1 cellular context compared by ENCODE assay signal in genomic region chr4:112086036-112086434, GRCh38.
A peak's percentile ranks its signal among the peaks of the same experiment; 100 is the strongest.
TF ChIP-seq lines count a peak whose summit lies in the region.

No MANE protein-coding gene starts in this region.

TF ChIP-seq in K562, 482 proteins besides CTCF, POLR2A, EP300 and RAD21 (continued from another document and continues in another):
- TF ChIP-seq, protein P1, sequence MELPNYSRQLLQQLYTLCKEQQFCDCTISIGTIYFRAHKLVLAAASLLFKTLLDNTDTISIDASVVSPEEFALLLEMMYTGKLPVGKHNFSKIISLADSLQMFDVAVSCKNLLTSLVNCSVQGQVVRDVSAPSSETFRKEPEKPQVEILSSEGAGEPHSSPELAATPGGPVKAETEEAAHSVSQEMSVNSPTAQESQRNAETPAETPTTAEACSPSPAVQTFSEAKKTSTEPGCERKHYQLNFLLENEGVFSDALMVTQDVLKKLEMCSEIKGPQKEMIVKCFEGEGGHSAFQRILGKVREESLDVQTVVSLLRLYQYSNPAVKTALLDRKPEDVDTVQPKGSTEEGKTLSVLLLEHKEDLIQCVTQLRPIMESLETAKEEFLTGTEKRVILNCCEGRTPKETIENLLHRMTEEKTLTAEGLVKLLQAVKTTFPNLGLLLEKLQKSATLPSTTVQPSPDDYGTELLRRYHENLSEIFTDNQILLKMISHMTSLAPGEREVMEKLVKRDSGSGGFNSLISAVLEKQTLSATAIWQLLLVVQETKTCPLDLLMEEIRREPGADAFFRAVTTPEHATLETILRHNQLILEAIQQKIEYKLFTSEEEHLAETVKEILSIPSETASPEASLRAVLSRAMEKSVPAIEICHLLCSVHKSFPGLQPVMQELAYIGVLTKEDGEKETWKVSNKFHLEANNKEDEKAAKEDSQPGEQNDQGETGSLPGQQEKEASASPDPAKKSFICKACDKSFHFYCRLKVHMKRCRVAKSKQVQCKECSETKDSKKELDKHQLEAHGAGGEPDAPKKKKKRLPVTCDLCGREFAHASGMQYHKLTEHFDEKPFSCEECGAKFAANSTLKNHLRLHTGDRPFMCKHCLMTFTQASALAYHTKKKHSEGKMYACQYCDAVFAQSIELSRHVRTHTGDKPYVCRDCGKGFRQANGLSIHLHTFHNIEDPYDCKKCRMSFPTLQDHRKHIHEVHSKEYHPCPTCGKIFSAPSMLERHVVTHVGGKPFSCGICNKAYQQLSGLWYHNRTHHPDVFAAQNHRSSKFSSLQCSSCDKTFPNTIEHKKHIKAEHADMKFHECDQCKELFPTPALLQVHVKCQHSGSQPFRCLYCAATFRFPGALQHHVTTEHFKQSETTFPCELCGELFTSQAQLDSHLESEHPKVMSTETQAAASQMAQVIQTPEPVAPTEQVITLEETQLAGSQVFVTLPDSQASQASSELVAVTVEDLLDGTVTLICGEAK (IDR thresholded peaks at IDR 0.05) = peak; percentile 9; the same call in 1 of the 2 replicates
- TF ChIP-seq, protein P1 (CRISPR knock-in tag; IDR thresholded peaks at IDR 0.05) = no peak
- no peak for TF ChIP-seq NCOA4 (IDR thresholded peaks at IDR 0.05; ENCODE audit: partially characterized antibody)
- TF ChIP-seq, protein P2, sequence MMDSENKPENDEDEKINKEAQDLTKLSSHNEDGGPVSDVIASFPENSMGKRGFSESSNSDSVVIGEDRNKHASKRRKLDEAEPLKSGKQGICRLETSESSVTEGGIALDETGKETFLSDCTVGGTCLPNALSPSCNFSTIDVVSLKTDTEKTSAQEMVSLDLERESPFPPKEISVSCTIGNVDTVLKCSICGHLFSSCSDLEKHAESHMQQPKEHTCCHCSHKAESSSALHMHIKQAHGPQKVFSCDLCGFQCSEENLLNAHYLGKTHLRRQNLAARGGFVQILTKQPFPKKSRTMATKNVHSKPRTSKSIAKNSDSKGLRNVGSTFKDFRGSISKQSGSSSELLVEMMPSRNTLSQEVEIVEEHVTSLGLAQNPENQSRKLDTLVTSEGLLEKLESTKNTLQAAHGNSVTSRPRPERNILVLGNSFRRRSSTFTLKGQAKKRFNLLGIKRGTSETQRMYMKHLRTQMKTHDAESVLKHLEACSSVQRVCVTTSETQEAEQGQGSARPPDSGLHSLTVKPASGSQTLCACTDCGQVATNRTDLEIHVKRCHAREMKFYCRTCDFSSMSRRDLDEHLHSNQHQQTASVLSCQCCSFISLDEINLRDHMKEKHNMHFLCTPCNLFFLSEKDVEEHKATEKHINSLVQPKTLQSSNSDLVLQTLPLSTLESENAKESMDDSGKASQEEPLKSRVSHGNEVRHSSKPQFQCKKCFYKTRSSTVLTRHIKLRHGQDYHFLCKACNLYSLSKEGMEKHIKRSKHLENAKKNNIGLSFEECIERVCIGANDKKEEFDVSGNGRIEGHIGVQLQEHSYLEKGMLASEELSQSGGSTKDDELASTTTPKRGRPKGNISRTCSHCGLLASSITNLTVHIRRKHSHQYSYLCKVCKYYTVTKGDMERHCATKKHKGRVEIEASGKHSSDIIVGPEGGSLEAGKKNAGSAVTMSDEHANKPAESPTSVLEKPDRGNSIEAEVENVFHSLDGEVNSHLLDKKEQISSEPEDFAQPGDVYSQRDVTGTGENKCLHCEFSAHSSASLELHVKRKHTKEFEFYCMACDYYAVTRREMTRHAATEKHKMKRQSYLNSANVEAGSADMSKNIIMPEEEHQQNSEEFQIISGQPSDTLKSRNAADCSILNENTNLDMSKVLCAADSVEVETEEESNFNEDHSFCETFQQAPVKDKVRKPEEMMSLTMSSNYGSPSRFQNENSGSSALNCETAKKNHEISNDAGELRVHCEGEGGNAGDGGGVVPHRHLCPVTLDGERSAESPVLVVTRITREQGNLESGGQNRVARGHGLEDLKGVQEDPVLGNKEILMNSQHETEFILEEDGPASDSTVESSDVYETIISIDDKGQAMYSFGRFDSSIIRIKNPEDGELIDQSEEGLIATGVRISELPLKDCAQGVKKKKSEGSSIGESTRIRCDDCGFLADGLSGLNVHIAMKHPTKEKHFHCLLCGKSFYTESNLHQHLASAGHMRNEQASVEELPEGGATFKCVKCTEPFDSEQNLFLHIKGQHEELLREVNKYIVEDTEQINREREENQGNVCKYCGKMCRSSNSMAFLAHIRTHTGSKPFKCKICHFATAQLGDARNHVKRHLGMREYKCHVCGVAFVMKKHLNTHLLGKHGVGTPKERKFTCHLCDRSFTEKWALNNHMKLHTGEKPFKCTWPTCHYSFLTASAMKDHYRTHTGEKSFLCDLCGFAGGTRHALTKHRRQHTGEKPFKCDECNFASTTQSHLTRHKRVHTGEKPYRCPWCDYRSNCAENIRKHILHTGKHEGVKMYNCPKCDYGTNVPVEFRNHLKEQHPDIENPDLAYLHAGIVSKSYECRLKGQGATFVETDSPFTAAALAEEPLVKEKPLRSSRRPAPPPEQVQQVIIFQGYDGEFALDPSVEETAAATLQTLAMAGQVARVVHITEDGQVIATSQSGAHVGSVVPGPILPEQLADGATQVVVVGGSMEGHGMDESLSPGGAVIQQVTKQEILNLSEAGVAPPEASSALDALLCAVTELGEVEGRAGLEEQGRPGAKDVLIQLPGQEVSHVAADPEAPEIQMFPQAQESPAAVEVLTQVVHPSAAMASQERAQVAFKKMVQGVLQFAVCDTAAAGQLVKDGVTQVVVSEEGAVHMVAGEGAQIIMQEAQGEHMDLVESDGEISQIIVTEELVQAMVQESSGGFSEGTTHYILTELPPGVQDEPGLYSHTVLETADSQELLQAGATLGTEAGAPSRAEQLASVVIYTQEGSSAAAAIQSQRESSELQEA (IDR thresholded peaks at IDR 0.05; ENCODE audit: low read depth) = no peak
- TF ChIP-seq E2F1 (CRISPR knock-in tag; IDR thresholded peaks at IDR 0.05) = no peak
- peak; percentile 38 for TF ChIP-seq MEIS2 (IDR thresholded peaks at IDR 0.05; ENCODE audit: partially characterized antibody)
- no peak for TF ChIP-seq TEAD1 (CRISPR knock-in tag; IDR thresholded peaks at IDR 0.05)
- TF ChIP-seq ZNF408 (CRISPR knock-in tag; IDR thresholded peaks at IDR 0.05; ENCODE audit: low read depth) = no peak
- TF ChIP-seq TGIF2 (CRISPR knock-in tag; IDR thresholded peaks at IDR 0.05) = no peak
- TF ChIP-seq ZBTB8A (IDR thresholded peaks at IDR 0.05; ENCODE audit: partially characterized antibody) = no peak
- TF ChIP-seq, protein P3, sequence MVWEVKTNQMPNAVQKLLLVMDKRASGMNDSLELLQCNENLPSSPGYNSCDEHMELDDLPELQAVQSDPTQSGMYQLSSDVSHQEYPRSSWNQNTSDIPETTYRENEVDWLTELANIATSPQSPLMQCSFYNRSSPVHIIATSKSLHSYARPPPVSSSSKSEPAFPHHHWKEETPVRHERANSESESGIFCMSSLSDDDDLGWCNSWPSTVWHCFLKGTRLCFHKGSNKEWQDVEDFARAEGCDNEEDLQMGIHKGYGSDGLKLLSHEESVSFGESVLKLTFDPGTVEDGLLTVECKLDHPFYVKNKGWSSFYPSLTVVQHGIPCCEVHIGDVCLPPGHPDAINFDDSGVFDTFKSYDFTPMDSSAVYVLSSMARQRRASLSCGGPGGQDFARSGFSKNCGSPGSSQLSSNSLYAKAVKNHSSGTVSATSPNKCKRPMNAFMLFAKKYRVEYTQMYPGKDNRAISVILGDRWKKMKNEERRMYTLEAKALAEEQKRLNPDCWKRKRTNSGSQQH (CRISPR knock-in tag; IDR thresholded peaks at IDR 0.05) = no peak
- peak; percentile 69 for TF ChIP-seq FOSL1 (tag; conservative IDR thresholded peaks at IDR 0.05)
- TF ChIP-seq RB1 (IDR thresholded peaks at IDR 0.05; ENCODE audit: low read depth) = no peak
- no peak for TF ChIP-seq SMARCE1 (IDR thresholded peaks at IDR 0.05)
- no peak for TF ChIP-seq TAF15 (IDR thresholded peaks at IDR 0.05; ENCODE audit: low read depth, low read length)
- TF ChIP-seq EP400 (IDR thresholded peaks at IDR 0.05) = no peak
- no peak for TF ChIP-seq PTRF (tag; IDR thresholded peaks at IDR 0.05)
- no peak for TF ChIP-seq CHAMP1 (IDR thresholded peaks at IDR 0.05)
- TF ChIP-seq, protein P4, sequence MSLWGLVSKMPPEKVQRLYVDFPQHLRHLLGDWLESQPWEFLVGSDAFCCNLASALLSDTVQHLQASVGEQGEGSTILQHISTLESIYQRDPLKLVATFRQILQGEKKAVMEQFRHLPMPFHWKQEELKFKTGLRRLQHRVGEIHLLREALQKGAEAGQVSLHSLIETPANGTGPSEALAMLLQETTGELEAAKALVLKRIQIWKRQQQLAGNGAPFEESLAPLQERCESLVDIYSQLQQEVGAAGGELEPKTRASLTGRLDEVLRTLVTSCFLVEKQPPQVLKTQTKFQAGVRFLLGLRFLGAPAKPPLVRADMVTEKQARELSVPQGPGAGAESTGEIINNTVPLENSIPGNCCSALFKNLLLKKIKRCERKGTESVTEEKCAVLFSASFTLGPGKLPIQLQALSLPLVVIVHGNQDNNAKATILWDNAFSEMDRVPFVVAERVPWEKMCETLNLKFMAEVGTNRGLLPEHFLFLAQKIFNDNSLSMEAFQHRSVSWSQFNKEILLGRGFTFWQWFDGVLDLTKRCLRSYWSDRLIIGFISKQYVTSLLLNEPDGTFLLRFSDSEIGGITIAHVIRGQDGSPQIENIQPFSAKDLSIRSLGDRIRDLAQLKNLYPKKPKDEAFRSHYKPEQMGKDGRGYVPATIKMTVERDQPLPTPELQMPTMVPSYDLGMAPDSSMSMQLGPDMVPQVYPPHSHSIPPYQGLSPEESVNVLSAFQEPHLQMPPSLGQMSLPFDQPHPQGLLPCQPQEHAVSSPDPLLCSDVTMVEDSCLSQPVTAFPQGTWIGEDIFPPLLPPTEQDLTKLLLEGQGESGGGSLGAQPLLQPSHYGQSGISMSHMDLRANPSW (CRISPR knock-in tag; IDR thresholded peaks at IDR 0.05) = no peak
- peak; percentile 32; the same call in 1 of the 2 replicates for TF ChIP-seq DPF2 (IDR thresholded peaks at IDR 0.05)
- TF ChIP-seq ATF7 (IDR thresholded peaks at IDR 0.05) = no peak
- TF ChIP-seq, protein P5, sequence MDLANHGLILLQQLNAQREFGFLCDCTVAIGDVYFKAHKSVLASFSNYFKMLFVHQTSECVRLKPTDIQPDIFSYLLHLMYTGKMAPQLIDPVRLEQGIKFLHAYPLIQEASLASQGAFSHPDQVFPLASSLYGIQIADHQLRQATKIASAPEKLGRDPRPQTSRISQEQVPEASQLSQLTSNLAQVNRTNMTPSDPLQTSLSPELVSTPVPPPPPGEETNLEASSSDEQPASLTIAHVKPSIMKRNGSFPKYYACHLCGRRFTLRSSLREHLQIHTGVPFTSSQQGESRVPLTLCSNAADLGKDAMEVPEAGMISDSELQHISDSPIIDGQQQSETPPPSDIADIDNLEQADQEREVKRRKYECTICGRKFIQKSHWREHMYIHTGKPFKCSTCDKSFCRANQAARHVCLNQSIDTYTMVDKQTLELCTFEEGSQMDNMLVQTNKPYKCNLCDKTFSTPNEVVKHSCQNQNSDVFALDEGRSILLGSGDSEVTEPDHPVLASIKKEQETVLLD (IDR thresholded peaks at IDR 0.05) = no peak
- no peak for TF ChIP-seq PTBP1 (IDR thresholded peaks at IDR 0.05; ENCODE audit: low read depth, low read length)
- TF ChIP-seq HNRNPH1 (optimal IDR thresholded peaks at IDR 0.05; ENCODE audit: low read depth, low read length) = no peak
